1 cellular context compared by ENCODE assay signal in the genomic region with DNA sequence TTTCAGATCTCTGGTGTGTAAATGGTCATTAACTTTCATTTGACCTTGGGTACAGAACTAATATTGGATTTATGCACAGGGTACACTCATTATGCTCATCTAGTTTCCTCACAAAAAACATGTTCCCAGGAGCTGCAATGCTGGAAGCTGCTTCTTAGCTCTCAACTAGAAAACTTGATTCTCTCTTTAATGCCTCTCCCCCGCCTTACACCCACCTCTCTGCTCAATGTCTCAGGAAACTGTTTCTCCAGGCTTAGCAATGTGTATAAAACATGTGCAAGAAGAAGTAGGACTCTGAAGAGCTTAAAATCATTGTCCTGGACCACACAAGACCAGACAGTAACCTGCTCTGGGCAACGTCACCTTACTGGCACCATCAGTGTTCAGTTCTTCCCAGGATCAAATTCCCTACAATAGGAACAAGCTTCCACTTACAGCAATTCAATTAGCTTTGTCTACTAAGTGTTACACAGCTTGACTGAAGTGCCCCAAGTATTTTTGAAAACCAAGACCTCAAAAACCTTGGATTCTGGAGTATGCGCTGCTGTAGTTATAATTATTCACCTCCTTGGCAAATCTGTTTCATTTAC.
TF ChIP-seq lines count a peak whose summit lies in the region.

No MANE protein-coding gene starts in this region.

TF ChIP-seq in WTC11, 78 proteins besides CTCF, POLR2A, EP300 and RAD21:
- TF ChIP-seq, protein P1, sequence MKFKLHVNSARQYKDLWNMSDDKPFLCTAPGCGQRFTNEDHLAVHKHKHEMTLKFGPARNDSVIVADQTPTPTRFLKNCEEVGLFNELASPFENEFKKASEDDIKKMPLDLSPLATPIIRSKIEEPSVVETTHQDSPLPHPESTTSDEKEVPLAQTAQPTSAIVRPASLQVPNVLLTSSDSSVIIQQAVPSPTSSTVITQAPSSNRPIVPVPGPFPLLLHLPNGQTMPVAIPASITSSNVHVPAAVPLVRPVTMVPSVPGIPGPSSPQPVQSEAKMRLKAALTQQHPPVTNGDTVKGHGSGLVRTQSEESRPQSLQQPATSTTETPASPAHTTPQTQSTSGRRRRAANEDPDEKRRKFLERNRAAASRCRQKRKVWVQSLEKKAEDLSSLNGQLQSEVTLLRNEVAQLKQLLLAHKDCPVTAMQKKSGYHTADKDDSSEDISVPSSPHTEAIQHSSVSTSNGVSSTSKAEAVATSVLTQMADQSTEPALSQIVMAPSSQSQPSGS (CRISPR knock-in tag; IDR thresholded peaks at IDR 0.05; ENCODE audit: borderline replicate concordance, low read depth), result no peak
- TF ChIP-seq CBFB (CRISPR knock-in tag; IDR thresholded peaks at IDR 0.05; ENCODE audit: low read depth) (no peak), NR2C2 (CRISPR knock-in tag; IDR thresholded peaks at IDR 0.05) (no peak), SMAD3 (CRISPR knock-in tag; IDR thresholded peaks at IDR 0.05; ENCODE audit: borderline replicate concordance) (no peak), NR3C1 (CRISPR knock-in tag; conservative IDR thresholded peaks at IDR 0.05; ENCODE audit: low read depth) (no peak), OVOL2 (CRISPR knock-in tag; IDR thresholded peaks at IDR 0.05; ENCODE audit: borderline replicate concordance) (no peak), ATF1 (CRISPR knock-in tag; IDR thresholded peaks at IDR 0.05) (no peak)
- TF ChIP-seq, protein P2, sequence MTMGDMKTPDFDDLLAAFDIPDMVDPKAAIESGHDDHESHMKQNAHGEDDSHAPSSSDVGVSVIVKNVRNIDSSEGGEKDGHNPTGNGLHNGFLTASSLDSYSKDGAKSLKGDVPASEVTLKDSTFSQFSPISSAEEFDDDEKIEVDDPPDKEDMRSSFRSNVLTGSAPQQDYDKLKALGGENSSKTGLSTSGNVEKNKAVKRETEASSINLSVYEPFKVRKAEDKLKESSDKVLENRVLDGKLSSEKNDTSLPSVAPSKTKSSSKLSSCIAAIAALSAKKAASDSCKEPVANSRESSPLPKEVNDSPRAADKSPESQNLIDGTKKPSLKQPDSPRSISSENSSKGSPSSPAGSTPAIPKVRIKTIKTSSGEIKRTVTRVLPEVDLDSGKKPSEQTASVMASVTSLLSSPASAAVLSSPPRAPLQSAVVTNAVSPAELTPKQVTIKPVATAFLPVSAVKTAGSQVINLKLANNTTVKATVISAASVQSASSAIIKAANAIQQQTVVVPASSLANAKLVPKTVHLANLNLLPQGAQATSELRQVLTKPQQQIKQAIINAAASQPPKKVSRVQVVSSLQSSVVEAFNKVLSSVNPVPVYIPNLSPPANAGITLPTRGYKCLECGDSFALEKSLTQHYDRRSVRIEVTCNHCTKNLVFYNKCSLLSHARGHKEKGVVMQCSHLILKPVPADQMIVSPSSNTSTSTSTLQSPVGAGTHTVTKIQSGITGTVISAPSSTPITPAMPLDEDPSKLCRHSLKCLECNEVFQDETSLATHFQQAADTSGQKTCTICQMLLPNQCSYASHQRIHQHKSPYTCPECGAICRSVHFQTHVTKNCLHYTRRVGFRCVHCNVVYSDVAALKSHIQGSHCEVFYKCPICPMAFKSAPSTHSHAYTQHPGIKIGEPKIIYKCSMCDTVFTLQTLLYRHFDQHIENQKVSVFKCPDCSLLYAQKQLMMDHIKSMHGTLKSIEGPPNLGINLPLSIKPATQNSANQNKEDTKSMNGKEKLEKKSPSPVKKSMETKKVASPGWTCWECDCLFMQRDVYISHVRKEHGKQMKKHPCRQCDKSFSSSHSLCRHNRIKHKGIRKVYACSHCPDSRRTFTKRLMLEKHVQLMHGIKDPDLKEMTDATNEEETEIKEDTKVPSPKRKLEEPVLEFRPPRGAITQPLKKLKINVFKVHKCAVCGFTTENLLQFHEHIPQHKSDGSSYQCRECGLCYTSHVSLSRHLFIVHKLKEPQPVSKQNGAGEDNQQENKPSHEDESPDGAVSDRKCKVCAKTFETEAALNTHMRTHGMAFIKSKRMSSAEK (CRISPR knock-in tag; IDR thresholded peaks at IDR 0.05; ENCODE audit: borderline replicate concordance), result no peak
